ENCODE assay signal across 12 cellular contexts in the genomic region with DNA sequence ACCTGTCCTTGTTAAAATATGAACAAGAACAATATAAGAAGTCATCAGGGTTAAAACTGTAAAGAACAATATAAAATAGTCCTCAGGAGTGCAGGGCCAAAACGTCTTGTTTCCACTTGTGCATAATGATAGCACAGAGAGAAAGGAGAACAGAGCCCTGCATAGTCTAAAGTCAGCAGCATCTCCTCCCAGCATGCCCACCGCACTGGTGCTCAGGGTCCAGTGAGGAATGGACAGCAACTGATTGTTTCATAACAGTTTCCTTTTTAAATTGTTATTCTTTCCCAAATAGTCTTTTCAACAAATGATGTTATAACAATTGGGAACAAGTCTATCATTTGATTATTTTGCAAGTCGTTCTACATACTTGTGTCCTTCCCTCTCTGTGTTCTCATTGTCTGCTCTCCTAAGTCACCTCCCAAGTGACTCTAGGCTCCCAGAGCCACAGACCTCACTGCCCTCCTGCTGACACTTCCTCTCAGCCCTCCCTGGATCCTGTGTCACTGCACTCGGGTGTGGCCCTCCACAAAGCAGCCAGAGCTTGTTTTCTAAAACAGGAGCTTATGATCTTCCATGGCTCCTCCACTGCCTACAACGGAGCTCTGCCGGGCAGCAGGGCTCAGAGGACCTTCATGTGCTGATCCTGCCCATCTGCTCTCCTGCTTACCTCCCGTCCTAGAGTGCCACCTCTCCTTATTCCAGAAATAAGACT. TPM values are rescaled to one million over a fixed set of nuclear protein-coding genes. Genes with fewer than 3 reads are reported as not detected.
DNase-seq lines count a peak whose midpoint lies in the region; ATAC-seq, FAIRE-seq and TF ChIP-seq lines count a peak whose summit lies in the region.
"Had no signal": no experiment of that assay in that cellular context is flagged by ENCODE, and none has a peak within 500 bp of the region (broad histone marks: within the 10 kb centered on the region; RNA-seq: fewer than 3 reads in every experiment).

No MANE protein-coding gene starts in this region.

- no peak overlapping the region for H3K4me3 ChIP-seq in K562
- H3K4me3 ChIP-seq in right lobe of liver: no peak overlapping the region
- no peak overlapping the region for H3K4me3 ChIP-seq in suprapubic skin

- H3K4me1 ChIP-seq in K562 (replicated peaks in 1 of 2; ENCODE audit: control insufficient read depth in 2 of 2, insufficient read depth in 2 of 2, low read length in 2 of 2) (no peaks in the 10 kb centered on the region), right lobe of liver (peaks cover 0 to 3% (median 0%) of the 10 kb centered on the region in 4 donors), suprapubic skin (peaks cover 20% of the 10 kb centered on the region)

- POLR2A ChIA-PET in K562 (lab: Yijun Ruan, JAX): no interaction called here

- H2AFZ ChIP-seq in K562 (ENCODE audit: low read depth, low read length): no peak overlapping the region

- peak; percentile 23 for DNase-seq in DMS53 (lab: John Stamatoyannopoulos, UW)
- DNase-seq in DMS53 treated with DMSO at 0.1 percent for 48 hours (lab: John Stamatoyannopoulos, UW; ENCODE audit: unreplicated experiment): no peak
- no peak for DNase-seq in K562 (ENCODE audit: extremely low read depth in 1 of 4, low spot score in 3 of 4)
- DNase-seq in right lobe of liver: no peak
- DNase-seq in suprapubic skin (ENCODE audit: low spot score in 2 of 2): no peak
- no peak for DNase-seq in mucosa of gallbladder (ENCODE audit: low spot score)
- DNase-seq in NCI-H1694 (lab: John Stamatoyannopoulos, UW): no peak
- DNase-seq: activated CD8-positive, alpha-beta memory T cell treated with anti-CD3 and anti-CD28 coated beads, Interleukin-2, amount 50 U/mL, for 48 hours; Karpas-422; T1000 had no signal

- CTCF ChIA-PET in K562 (lab: Yijun Ruan, JAX; ENCODE audit: low intra/inter-chr PET ratio): no interaction called here

- H3K79me2 ChIP-seq in K562 (ENCODE audit: control insufficient read depth, insufficient read depth, low read length): no peaks in the 10 kb centered on the region

- ATAC-seq in K562 (no peak; the same call in 2 of the 3 replicates), right lobe of liver (peak in 3 of 4 donors; percentile 31 to 50 (median 42)), GM18505 (IDR thresholded peaks at IDR 0.05; ENCODE audit: unreplicated experiment) (no peak)

- 0% methylated on average over 7 of the region's 7 CpGs for WGBS in K562 (ENCODE audit: insufficient coverage, low coverage, missing lambda C conversion rate)
- 62% methylated on average over 7 of the region's 7 CpGs for WGBS in right lobe of liver (ENCODE audit: insufficient coverage, low coverage, low lambda C conversion rate, missing lambda C conversion rate)
- WGBS in suprapubic skin: 38% methylated on average over 7 of the region's 7 CpGs

- TF ChIP-seq CTCF in K562 (IDR thresholded peaks at IDR 0.05 in 2 of 3, conservative IDR thresholded peaks at IDR 0.05 in 1 of 3; ENCODE audit: insufficient read depth in 2 of 3, low read depth in 1 of 3, low read length in 3 of 3) (no peak), right lobe of liver (IDR thresholded peaks at IDR 0.05) (no peak), suprapubic skin (IDR thresholded peaks at IDR 0.05) (no peak)

- intact Hi-C loops in K562 (cut with micrococcal nuclease) (no loop called here), right lobe of liver (cut with DNase I) (no loop called here)

- in situ Hi-C loops in K562 (cut with MboI): no loop called here

- no peak for TF ChIP-seq RAD21 in K562 (CRISPR knock-in tag; conservative IDR thresholded peaks at IDR 0.05 in 1 of 2, IDR thresholded peaks at IDR 0.05 in 1 of 2)

- no peaks in the 10 kb centered on the region for H4K20me1 ChIP-seq in K562 (replicated peaks; ENCODE audit: control insufficient read depth, insufficient read depth, low read length)

- no peak overlapping the region for H3K4me2 ChIP-seq in K562 (ENCODE audit: insufficient read depth, low read length)

- BruUV-seq in K562 (replicated peaks; lab: Mats Ljungman, UMichigan): no TSS peak

- no peak overlapping the region for H3K27ac ChIP-seq in K562 (ENCODE audit: extremely low read depth, low read depth, low read length)
- H3K27ac ChIP-seq in right lobe of liver: no peak overlapping the region
- H3K27ac ChIP-seq in suprapubic skin: peak overlapping the region; percentile 64

- peaks cover 0 to 11% of the 10 kb centered on the region in 2 experiments; a peak in 1 of 5 replicates for H3K27me3 ChIP-seq in K562 (ENCODE audit: control insufficient read depth in 2 of 2, insufficient read depth in 2 of 2, low read length in 2 of 2)
- H3K27me3 ChIP-seq in right lobe of liver: no peaks in the 10 kb centered on the region
- H3K27me3 ChIP-seq in suprapubic skin: no peaks in the 10 kb centered on the region

- no peaks in the 10 kb centered on the region for H3K9me3 ChIP-seq in K562 (replicated peaks; ENCODE audit: control insufficient read depth, insufficient read depth, low read depth, low read length)
- no peaks in the 10 kb centered on the region for H3K9me3 ChIP-seq in right lobe of liver
- no peaks in the 10 kb centered on the region for H3K9me3 ChIP-seq in suprapubic skin

- no peak overlapping the region for H3K9ac ChIP-seq in K562 (ENCODE audit: insufficient read depth in 1 of 2, low read depth in 2 of 2, low read length in 2 of 2)

- no peaks in the 10 kb centered on the region for H3K36me3 ChIP-seq in K562 (ENCODE audit: control insufficient read depth, insufficient read depth, low read length)
- no peaks in the 10 kb centered on the region for H3K36me3 ChIP-seq in right lobe of liver
- H3K36me3 ChIP-seq in suprapubic skin: no peaks in the 10 kb centered on the region

- no peaks in the 10 kb centered on the region for H3K9me1 ChIP-seq in K562 (ENCODE audit: control insufficient read depth, insufficient read depth, low read length)

- TF ChIP-seq EP300 in K562 (IDR thresholded peaks at IDR 0.05; ENCODE audit: low read length): no peak
- no peak for TF ChIP-seq EP300 in suprapubic skin (IDR thresholded peaks at IDR 0.05)

- TF ChIP-seq POLR2A in K562 (conservative IDR thresholded peaks at IDR 0.05) (no peak), right lobe of liver (IDR thresholded peaks at IDR 0.05) (no peak), suprapubic skin (IDR thresholded peaks at IDR 0.05) (no peak), GM18505 (IDR thresholded peaks at IDR 0.05; ENCODE audit: borderline replicate concordance, extremely low read depth, insufficient read depth, insufficient read length) (no peak)

- FAIRE-seq in K562 (lab: Jason Lieb, UNC): peak; percentile 48
- FAIRE-seq: urothelium cell line had no signal

TF ChIP-seq in K562, 482 proteins besides CTCF, POLR2A, EP300 and RAD21:
- TF ChIP-seq EGR1 (conservative IDR thresholded peaks at IDR 0.05): no peak
- TF ChIP-seq, protein P1, sequence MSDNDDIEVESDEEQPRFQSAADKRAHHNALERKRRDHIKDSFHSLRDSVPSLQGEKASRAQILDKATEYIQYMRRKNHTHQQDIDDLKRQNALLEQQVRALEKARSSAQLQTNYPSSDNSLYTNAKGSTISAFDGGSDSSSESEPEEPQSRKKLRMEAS (CRISPR knock-in tag; IDR thresholded peaks at IDR 0.05): no peak
- no peak for TF ChIP-seq ZNF431 (CRISPR knock-in tag; IDR thresholded peaks at IDR 0.05)
- TF ChIP-seq, protein P2, sequence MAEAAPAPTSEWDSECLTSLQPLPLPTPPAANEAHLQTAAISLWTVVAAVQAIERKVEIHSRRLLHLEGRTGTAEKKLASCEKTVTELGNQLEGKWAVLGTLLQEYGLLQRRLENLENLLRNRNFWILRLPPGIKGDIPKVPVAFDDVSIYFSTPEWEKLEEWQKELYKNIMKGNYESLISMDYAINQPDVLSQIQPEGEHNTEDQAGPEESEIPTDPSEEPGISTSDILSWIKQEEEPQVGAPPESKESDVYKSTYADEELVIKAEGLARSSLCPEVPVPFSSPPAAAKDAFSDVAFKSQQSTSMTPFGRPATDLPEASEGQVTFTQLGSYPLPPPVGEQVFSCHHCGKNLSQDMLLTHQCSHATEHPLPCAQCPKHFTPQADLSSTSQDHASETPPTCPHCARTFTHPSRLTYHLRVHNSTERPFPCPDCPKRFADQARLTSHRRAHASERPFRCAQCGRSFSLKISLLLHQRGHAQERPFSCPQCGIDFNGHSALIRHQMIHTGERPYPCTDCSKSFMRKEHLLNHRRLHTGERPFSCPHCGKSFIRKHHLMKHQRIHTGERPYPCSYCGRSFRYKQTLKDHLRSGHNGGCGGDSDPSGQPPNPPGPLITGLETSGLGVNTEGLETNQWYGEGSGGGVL (CRISPR knock-in tag; IDR thresholded peaks at IDR 0.05): no peak
- TF ChIP-seq MCM3 (IDR thresholded peaks at IDR 0.05): no peak
- TF ChIP-seq FOXM1 (IDR thresholded peaks at IDR 0.05; ENCODE audit: low read depth): no peak
- no peak for TF ChIP-seq FOXM1 (CRISPR knock-in tag; IDR thresholded peaks at IDR 0.05; ENCODE audit: low read depth)

RNA-seq across cellular contexts. Expression of a gene that starts 27.6 kb away (rescaled TPM):
- total RNA-seq in K562 (2011; cell fraction: chromatin; rRNA removed; ENCODE audit: low replicate concordance): 1.1 and 1.5 TPM in 2 replicates
- total RNA-seq in K562 (2011; cell fraction: nucleolus; rRNA removed): 0.39 and 0.67 TPM in 2 replicates
- 0.51 and 0.61 TPM in 2 replicates for total RNA-seq in K562 (2011; cell fraction: nucleoplasm; rRNA removed)
- total RNA-seq in K562 (2014; rRNA removed) (not detected in 2 replicates), K562 (2014; rRNA removed; fragmentation: Illumina TruSeq; extraction: Trizol) (0.07 and 0.13 TPM in 2 replicates), K562 (2015; rRNA removed; fragmentation: Illumina TruSeq; extraction: Trizol) (0.08 and 0.11 TPM in 2 replicates), K562 (2021) (0.11 and 0.27 TPM in 2 replicates), right lobe of liver (10 to 100 TPM; 21.5 to 35.9 (median 24.6) TPM), suprapubic skin (100 to 1,000 TPM in 1 of 4 donors, 10 to 100 TPM in 3; 50.2 to 156 (median 65.1) TPM), mucosa of gallbladder (87.3 TPM)
- polyA plus RNA-seq in K562 (2011; rRNA removed) (2.4 TPM in 2 replicates), K562 (2014; fragmentation: Illumina TruSeq; extraction: Trizol) (0.07 and 0.19 TPM in 2 replicates), K562 (2014; fragmentation: Nextera tagmentation; extraction: Ambion mirVana) (not detected), K562 (2014; rRNA removed) (0.01 and 0.19 TPM in 2 replicates)
- polyA plus RNA-seq in K562 (2011; cell fraction: cytosol; rRNA removed): 0.75 and 1.1 TPM in 2 replicates
- polyA plus RNA-seq in K562 (2011; cell fraction: nucleus; rRNA removed): 2.6 and 4.8 TPM in 2 replicates
- 0.04 and 0.09 TPM in 2 replicates for polyA plus RNA-seq in K562 (2012)
- polyA minus RNA-seq in K562 (2011; rRNA and poly(A)+ RNA removed): 3.2 and 4.1 TPM in 2 replicates
- polyA minus RNA-seq in K562 (2011; cell fraction: cytosol; rRNA and poly(A)+ RNA removed): 1.0 and 3.1 TPM in 2 replicates
- 2.7 and 3.8 TPM in 2 replicates for polyA minus RNA-seq in K562 (2011; cell fraction: nucleus; rRNA and poly(A)+ RNA removed)

Comparison
In these comparisons a context has a peak if more than half of its experiments do, and no peak if none do; other contexts are left out.
1. ATAC-seq: peak in right lobe of liver (3 of 4); none in K562 (single experiment) and GM18505 (single experiment).
2. RNA of a gene that starts 27.6 kb away (total RNA-seq): 87.3 TPM in mucosa of gallbladder (single experiment), 50.2 to 156 TPM in suprapubic skin and 21.5 to 35.9 TPM in right lobe of liver; 0.07 to 1.5 TPM in K562; every median in the first group is over 4 times any median in the second.